16 cellular contexts compared by ENCODE assay signal in the genomic region with DNA sequence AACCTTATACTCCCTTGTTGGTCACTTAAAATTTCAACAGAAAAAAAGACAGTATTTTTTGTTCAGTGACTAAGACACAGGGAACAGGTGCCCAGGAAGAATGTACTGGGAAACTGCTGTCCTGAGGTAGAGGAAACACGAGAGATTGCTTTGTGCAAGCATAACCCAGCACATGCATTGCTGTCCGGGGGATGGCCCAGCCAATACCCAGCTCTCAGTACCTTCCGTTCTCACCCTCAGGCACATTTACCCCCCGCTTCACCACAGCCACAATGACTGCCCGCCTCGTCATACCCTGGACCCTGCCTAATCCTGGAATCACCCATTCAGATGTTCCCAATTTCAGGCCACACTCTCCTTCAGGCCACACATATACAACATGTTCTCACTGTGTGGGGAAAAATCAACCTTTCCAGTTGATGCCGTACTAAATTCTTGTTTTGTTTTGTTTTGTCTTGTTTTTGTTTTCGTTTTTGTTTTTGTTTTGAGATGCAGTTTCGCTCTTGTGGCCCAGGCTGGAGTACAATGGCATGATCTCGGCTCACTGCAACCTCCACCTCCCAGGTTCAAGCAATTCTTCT.
"Had no signal": no experiment of that assay in that cellular context is flagged by ENCODE, and none has a peak within 500 bp of the region (broad histone marks: within the 10 kb centered on the region; RNA-seq: fewer than 3 reads in every experiment).

No MANE protein-coding gene starts in this region.

- H3K9me3 ChIP-seq: transverse colon had no signal

- ATAC-seq: naive thymus-derived CD8-positive, alpha-beta T cell; stimulated activated naive CD8-positive, alpha-beta T cell treated with anti-CD3 and anti-CD28 coated beads, Interleukin-15, Interleukin-2, amounts not matched to agents 100 U/mL and 50 U/mL, for 24 hours had no signal

- H3K4me1 ChIP-seq: parathyroid adenoma, transverse colon had no signal

- H2AFZ ChIP-seq: parathyroid adenoma had no signal

- H3K9ac ChIP-seq: parathyroid adenoma had no signal

- H3K27me3 ChIP-seq: cardiac muscle cell, dorsolateral prefrontal cortex, transverse colon had no signal

- H3K36me3 ChIP-seq: cardiac muscle cell, transverse colon, WERI-Rb-1 had no signal

- H3K27ac ChIP-seq: cardiac muscle cell, dorsolateral prefrontal cortex, parathyroid adenoma, SK-N-MC, transverse colon, WERI-Rb-1 had no signal

- DNase-seq: activated CD4-positive, alpha-beta T cell treated with anti-CD3 and anti-CD28 coated beads for 1 hour; activated CD4-positive, alpha-beta T cell treated with anti-CD3 and anti-CD28 coated beads, Interleukin-2, amount 50 U/mL, for 4 hours; activated naive CD8-positive, alpha-beta T cell treated with anti-CD3 and anti-CD28 coated beads for 36 hours; amniotic stem cell; dorsolateral prefrontal cortex; endodermal cell; foreskin melanocyte; head of caudate nucleus; naive thymus-derived CD8-positive, alpha-beta T cell; stimulated activated naive CD8-positive, alpha-beta T cell treated with anti-CD3 and anti-CD28 coated beads, Interleukin-15, Interleukin-2, amounts not matched to agents 100 U/mL and 50 U/mL, for 24 hours; substantia nigra; transverse colon; WERI-Rb-1 had no signal

- H3K4me3 ChIP-seq: cardiac muscle cell, dorsolateral prefrontal cortex, SK-N-MC, transverse colon had no signal
